ENCODE assay signal across 16 cellular contexts in genomic region chr2:84732897-84733778, GRCh38.
DNase-seq lines count a peak whose midpoint lies in the region; ATAC-seq and TF ChIP-seq lines count a peak whose summit lies in the region.
"Had no signal": no experiment of that assay in that cellular context is flagged by ENCODE, and none has a peak within 500 bp of the region (broad histone marks: within the 10 kb centered on the region; RNA-seq: fewer than 3 reads in every experiment).

No MANE protein-coding gene starts in this region.

- H3K36me3 ChIP-seq in SK-N-MC (ENCODE audit: insufficient read depth, low read length) (no peaks in the 10 kb centered on the region), left lung (no peaks in the 10 kb centered on the region), heart right ventricle (no peaks in the 10 kb centered on the region)

- no peak overlapping the region for H3K27ac ChIP-seq in SK-N-MC
- no peak overlapping the region for H3K27ac ChIP-seq in left lung
- no peak overlapping the region for H3K27ac ChIP-seq in heart right ventricle
- H3K27ac ChIP-seq: C4-2B had no signal

- H3K9me3 Mint-ChIP-seq in stimulated activated naive CD8-positive, alpha-beta T cell treated with anti-CD3 and anti-CD28 coated beads, Interleukin-15, amount 100 ng/mL, for 72 hours = peaks cover 14 to 24% of the 10 kb centered on the region in 2 donors

- peaks cover 34% of the 10 kb centered on the region for H3K4me1 Mint-ChIP-seq in stimulated activated naive CD8-positive, alpha-beta T cell treated with anti-CD3 and anti-CD28 coated beads, Interleukin-15, amount 100 ng/mL, for 72 hours

- WGBS in heart right ventricle, 2 donors = 80 to 84% methylated on average over 6 of the region's 6 CpGs

- H3K9me3 ChIP-seq in SK-N-MC (ENCODE audit: low read depth, low read length) (no peaks in the 10 kb centered on the region), left lung (no peaks in the 10 kb centered on the region), heart right ventricle (peaks cover 0 to 18% (median 3%) of the 10 kb centered on the region in 11 donors)

- TF ChIP-seq CTCF in left lung (IDR thresholded peaks at IDR 0.05) (no peak), heart right ventricle (IDR thresholded peaks at IDR 0.05) (no peak)

- H3K27me3 ChIP-seq in left lung (no peaks in the 10 kb centered on the region), heart right ventricle (no peaks in the 10 kb centered on the region)

- intact Hi-C loops in left lung (cut with DNase I) = no loop called here
- intact Hi-C loops in heart right ventricle (cut with DNase I) = no loop called here

- no peak overlapping the region for H3K9ac ChIP-seq in SK-N-MC (ENCODE audit: insufficient read length)

- H3K4me1 ChIP-seq in left lung = no peaks in the 10 kb centered on the region
- H3K4me1 ChIP-seq in heart right ventricle = no peaks in the 10 kb centered on the region

- H3K4me3 Mint-ChIP-seq in stimulated activated naive CD8-positive, alpha-beta T cell treated with anti-CD3 and anti-CD28 coated beads, Interleukin-15, amount 100 ng/mL, for 72 hours = peak overlapping the region in 1 of 2 donors; percentile 42

- peak overlapping the region; percentile 53; the same call in 1 of the 2 replicates for H3K4me3 ChIP-seq in SK-N-MC
- no peak overlapping the region for H3K4me3 ChIP-seq in left lung
- no peak overlapping the region for H3K4me3 ChIP-seq in heart right ventricle

- H3K27me3 Mint-ChIP-seq in stimulated activated naive CD8-positive, alpha-beta T cell treated with anti-CD3 and anti-CD28 coated beads, Interleukin-15, amount 100 ng/mL, for 72 hours = no peaks in the 10 kb centered on the region

- DNase-seq in stimulated activated naive CD8-positive, alpha-beta T cell treated with anti-CD3 and anti-CD28 coated beads, Interleukin-15, amount 100 ng/mL, for 72 hours = no peak
- DNase-seq in stimulated activated naive CD8-positive, alpha-beta T cell treated with anti-CD3 and anti-CD28 coated beads, Interleukin-15, Interleukin-2, amounts not matched to agents 100 U/mL and 50 U/mL, for 24 hours = no peak
- no peak for DNase-seq in SK-N-MC (ENCODE audit: low read depth, low spot score)
- no peak for DNase-seq in left lung
- DNase-seq in heart right ventricle = no peak
- no peak for DNase-seq in ureter (ENCODE audit: low spot score)
- DNase-seq in DMS114 treated with DMSO at 0.1 percent for 48 hours (lab: John Stamatoyannopoulos, UW; ENCODE audit: unreplicated experiment) = no peak
- DNase-seq: ACHN, AML-193, DND-41, NCI-H1436, NCI-H1930, NCI-H226, NCI-H524 treated with DMSO at 0.1 percent for 48 hours had no signal

- ATAC-seq in stimulated activated naive CD8-positive, alpha-beta T cell treated with anti-CD3 and anti-CD28 coated beads, Interleukin-15, amount 100 ng/mL, for 72 hours = no peak
- no peak for ATAC-seq in stimulated activated naive CD8-positive, alpha-beta T cell treated with anti-CD3 and anti-CD28 coated beads, Interleukin-15, Interleukin-2, amounts not matched to agents 100 U/mL and 50 U/mL, for 24 hours
- ATAC-seq in left lung (peak; percentile 42), heart right ventricle (no peak)
- ATAC-seq: Right ventricle myocardium inferior had no signal

- H3K27ac Mint-ChIP-seq in stimulated activated naive CD8-positive, alpha-beta T cell treated with anti-CD3 and anti-CD28 coated beads, Interleukin-15, amount 100 ng/mL, for 72 hours = peak overlapping the region; percentile 15 to 49
